In genomic region chr6:122071950-122072647, GRCh38 we compare ENCODE assay signal across 21 cellular contexts.
"Had no signal": no experiment of that assay in that cellular context is flagged by ENCODE, and none has a peak within 500 bp of the region (broad histone marks: within the 10 kb centered on the region; RNA-seq: fewer than 3 reads in every experiment).

No MANE protein-coding gene starts in this region.

- FAIRE-seq: bronchial epithelial cell, colon, frontal cortex had no signal

- H3K4me1 ChIP-seq: lower lobe of right lung, spleen, transverse colon had no signal

- ATAC-seq: activated CD8-positive, alpha-beta T cell treated with anti-CD3 and anti-CD28 coated beads for 36 hours; activated naive CD8-positive, alpha-beta T cell treated with anti-CD3 and anti-CD28 coated beads, Interleukin-2, amount 50 U/mL, for 24 hours; lower lobe of right lung; mucosa of descending colon had no signal

- H3K27ac ChIP-seq: esophagus muscularis mucosa, lower lobe of right lung, neutrophil, spleen, transverse colon had no signal

- DNase-seq: activated B cell treated with CpG ODN at 0.5 μM for 24 hours; activated CD4-positive, alpha-beta T cell treated with anti-CD3 and anti-CD28 coated beads, Interleukin-2, amount 50 U/mL, for 1 hour; activated CD8-positive, alpha-beta T cell treated with anti-CD3 and anti-CD28 coated beads for 36 hours; activated naive CD8-positive, alpha-beta T cell treated with anti-CD3 and anti-CD28 coated beads, Interleukin-2, amount 50 U/mL, for 24 hours; activated T-cell treated with anti-CD3 and anti-CD28 coated beads, Interleukin-2, amount 50 U/mL, for 48 hours; dermis blood vessel endothelial cell; effector CD4-positive, alpha-beta T cell; glutamatergic neuron; lower lobe of right lung; mesendoderm; mucosa of descending colon; nephron progenitor cell; spleen; stimulated activated naive CD4-positive, alpha-beta T cell; T-helper 1 cell; transverse colon had no signal

- H3K4me3 ChIP-seq: esophagus muscularis mucosa, lower lobe of right lung, mucosa of descending colon, spleen, transverse colon had no signal

- H3K27me3 ChIP-seq: esophagus muscularis mucosa, neutrophil, spleen, transverse colon had no signal

- H3K36me3 ChIP-seq: esophagus muscularis mucosa, lower lobe of right lung, neutrophil, spleen, transverse colon had no signal

- H3K9me3 ChIP-seq: esophagus muscularis mucosa, lower lobe of right lung, mucosa of descending colon, neutrophil, spleen, transverse colon had no signal
